Comparison of ENCODE assay signal across 9 cellular contexts in genomic region chr18:55318864-55319516, GRCh38.
DNase-seq lines count a peak whose midpoint lies in the region; ATAC-seq and TF ChIP-seq lines count a peak whose summit lies in the region.
"Had no signal": no experiment of that assay in that cellular context is flagged by ENCODE, and none has a peak within 500 bp of the region (broad histone marks: within the 10 kb centered on the region; RNA-seq: fewer than 3 reads in every experiment).

No MANE protein-coding gene starts in this region.

- peaks cover 35% of the 10 kb centered on the region for H3K4me1 Mint-ChIP-seq in memory B cell

- H3K4me1 ChIP-seq in right cardiac atrium (ENCODE audit: control insufficient read depth, insufficient read depth, low read length) (peaks cover 2% of the 10 kb centered on the region), vagina (peaks cover 65% of the 10 kb centered on the region)

- H3K27ac ChIP-seq in right cardiac atrium (ENCODE audit: low read length) (peak overlapping the region; percentile 67), vagina (peak overlapping the region; percentile 97)

- H3K36me3 Mint-ChIP-seq in memory B cell = peaks cover 6% of the 10 kb centered on the region

- peak overlapping the region; percentile 97 for H3K27ac Mint-ChIP-seq in memory B cell

- TF ChIP-seq CTCF in astrocyte of the cerebellum (IDR thresholded peaks at IDR 0.05; ENCODE audit: low read depth, low read length, missing control alignments) (no peak), vagina (IDR thresholded peaks at IDR 0.05) (no peak)

- no peaks in the 10 kb centered on the region for H3K36me3 ChIP-seq in vagina

- ATAC-seq in right cardiac atrium (no peak), Right ventricle myocardium superior (ENCODE audit: poor library complexity) (no peak), memory B cell (ENCODE audit: low read depth) (no peak)
- ATAC-seq: activated CD4-positive, CD25-positive, alpha-beta regulatory T cell treated with anti-CD3 and anti-CD28 coated beads, Interleukin-2, amount 50 U/mL, for 24 hours had no signal

- intact Hi-C loops in right cardiac atrium (cut with DNase I) = no loop called here
- intact Hi-C loops in Right ventricle myocardium superior (cut with DNase I) = no loop called here
- intact Hi-C loops in vagina (cut with DNase I) = no loop called here

- no peaks in the 10 kb centered on the region for H3K9me3 Mint-ChIP-seq in memory B cell

- DNase-seq in right cardiac atrium (no peak), Right ventricle myocardium superior (no peak), astrocyte of the cerebellum (ENCODE audit: low read depth) (no peak), memory B cell (ENCODE audit: low spot score in 2 of 2) (no peak), vagina (ENCODE audit: extremely low spot score in 2 of 2) (no peak), DMS79 treated with DMSO at 0.1 percent for 48 hours (lab: John Stamatoyannopoulos, UW) (no peak), COLO829 (ENCODE audit: low spot score) (no peak)
- DNase-seq in stimulated activated CD4-positive, alpha-beta T cell treated with anti-CD3 and anti-CD28 coated beads, Interleukin-12 subunit alpha, Interleukin-12 subunit beta, amount 100 ng/mL, for 4 hours = no peak

- H3K4me3 ChIP-seq in right cardiac atrium (ENCODE audit: low read length) = peak overlapping the region; percentile 44
- peak overlapping the region; percentile 58 for H3K4me3 ChIP-seq in astrocyte of the cerebellum (ENCODE audit: low read depth, low read length)
- peak overlapping the region; percentile 55 to 63 for H3K4me3 ChIP-seq in vagina

- in situ Hi-C loops in astrocyte of the cerebellum (cut with HindIII; ENCODE audit: low sequenced_read_pairs) = no loop called here

- WGBS in right cardiac atrium = 33% methylated on average over 4 of the region's 4 CpGs

- peak overlapping the region; percentile 95 for H3K4me3 Mint-ChIP-seq in memory B cell

- TF ChIP-seq POLR2A in vagina (IDR thresholded peaks at IDR 0.05) = no peak

- no peaks in the 10 kb centered on the region for H3K27me3 Mint-ChIP-seq in memory B cell

- no peaks in the 10 kb centered on the region for H3K27me3 ChIP-seq in right cardiac atrium (ENCODE audit: control insufficient read depth, insufficient read depth)
- H3K27me3 ChIP-seq in vagina = no peaks in the 10 kb centered on the region

- H3K9me3 ChIP-seq in right cardiac atrium (ENCODE audit: control insufficient read depth, low read length) (no peaks in the 10 kb centered on the region), vagina (no peaks in the 10 kb centered on the region)
